1 cellular context compared by ENCODE assay signal in the genomic region with DNA sequence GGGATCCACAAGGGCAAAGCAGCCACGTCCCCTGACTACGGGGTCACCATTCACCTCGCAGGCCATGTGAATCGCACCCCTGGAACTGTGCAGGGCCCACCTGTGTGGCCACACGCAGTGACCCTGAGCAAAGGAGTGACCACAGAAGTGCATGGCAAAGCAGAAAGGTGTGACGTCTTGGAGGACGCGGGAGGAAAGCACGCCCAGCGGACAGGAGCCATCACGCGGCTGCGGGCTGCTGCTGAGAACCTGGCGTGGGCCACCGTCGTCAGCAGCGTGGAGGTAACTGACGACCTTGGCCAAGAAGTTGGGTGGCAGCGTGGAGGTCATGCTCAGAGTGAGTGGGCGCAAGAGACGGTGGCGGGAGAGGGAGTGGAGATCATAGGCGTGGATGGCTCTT.
TF ChIP-seq lines count a peak whose summit lies in the region.

No MANE protein-coding gene starts in this region.

TF ChIP-seq in K562, 482 proteins besides CTCF, POLR2A, EP300 and RAD21 (continued from another document):
- TF ChIP-seq, protein P1, sequence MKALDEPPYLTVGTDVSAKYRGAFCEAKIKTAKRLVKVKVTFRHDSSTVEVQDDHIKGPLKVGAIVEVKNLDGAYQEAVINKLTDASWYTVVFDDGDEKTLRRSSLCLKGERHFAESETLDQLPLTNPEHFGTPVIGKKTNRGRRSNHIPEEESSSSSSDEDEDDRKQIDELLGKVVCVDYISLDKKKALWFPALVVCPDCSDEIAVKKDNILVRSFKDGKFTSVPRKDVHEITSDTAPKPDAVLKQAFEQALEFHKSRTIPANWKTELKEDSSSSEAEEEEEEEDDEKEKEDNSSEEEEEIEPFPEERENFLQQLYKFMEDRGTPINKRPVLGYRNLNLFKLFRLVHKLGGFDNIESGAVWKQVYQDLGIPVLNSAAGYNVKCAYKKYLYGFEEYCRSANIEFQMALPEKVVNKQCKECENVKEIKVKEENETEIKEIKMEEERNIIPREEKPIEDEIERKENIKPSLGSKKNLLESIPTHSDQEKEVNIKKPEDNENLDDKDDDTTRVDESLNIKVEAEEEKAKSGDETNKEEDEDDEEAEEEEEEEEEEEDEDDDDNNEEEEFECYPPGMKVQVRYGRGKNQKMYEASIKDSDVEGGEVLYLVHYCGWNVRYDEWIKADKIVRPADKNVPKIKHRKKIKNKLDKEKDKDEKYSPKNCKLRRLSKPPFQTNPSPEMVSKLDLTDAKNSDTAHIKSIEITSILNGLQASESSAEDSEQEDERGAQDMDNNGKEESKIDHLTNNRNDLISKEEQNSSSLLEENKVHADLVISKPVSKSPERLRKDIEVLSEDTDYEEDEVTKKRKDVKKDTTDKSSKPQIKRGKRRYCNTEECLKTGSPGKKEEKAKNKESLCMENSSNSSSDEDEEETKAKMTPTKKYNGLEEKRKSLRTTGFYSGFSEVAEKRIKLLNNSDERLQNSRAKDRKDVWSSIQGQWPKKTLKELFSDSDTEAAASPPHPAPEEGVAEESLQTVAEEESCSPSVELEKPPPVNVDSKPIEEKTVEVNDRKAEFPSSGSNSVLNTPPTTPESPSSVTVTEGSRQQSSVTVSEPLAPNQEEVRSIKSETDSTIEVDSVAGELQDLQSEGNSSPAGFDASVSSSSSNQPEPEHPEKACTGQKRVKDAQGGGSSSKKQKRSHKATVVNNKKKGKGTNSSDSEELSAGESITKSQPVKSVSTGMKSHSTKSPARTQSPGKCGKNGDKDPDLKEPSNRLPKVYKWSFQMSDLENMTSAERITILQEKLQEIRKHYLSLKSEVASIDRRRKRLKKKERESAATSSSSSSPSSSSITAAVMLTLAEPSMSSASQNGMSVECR (CRISPR knock-in tag; IDR thresholded peaks at IDR 0.05) = peak; percentile 35; the same call in 1 of the 2 replicates
- TF ChIP-seq MIER1 (IDR thresholded peaks at IDR 0.05; ENCODE audit: low read depth) = no peak
